Comparison of ENCODE assay signal across 1 cellular context in the genomic region with DNA sequence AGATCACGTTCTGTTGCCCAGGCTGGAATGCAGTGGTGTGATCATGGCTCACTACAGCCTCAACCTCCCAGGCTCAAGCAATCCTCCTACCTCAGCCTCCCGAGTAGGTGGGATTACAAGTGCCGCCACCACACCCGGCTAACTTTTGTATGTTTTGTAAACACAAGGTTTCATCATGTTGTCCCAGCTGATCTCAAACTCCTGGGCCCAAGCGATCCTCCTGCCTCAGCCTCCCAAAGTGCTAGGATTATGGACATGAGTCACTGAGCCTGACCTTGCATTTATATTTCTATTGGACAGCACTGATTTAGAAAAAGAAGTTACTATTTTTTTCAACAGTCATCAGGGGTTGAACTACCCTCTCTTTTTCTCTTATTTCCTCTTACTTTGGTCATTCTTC. TPM values are rescaled to one million over a fixed set of nuclear protein-coding genes. Genes with fewer than 3 reads are reported as not detected.
"Had no signal": no experiment of that assay in that cellular context is flagged by ENCODE, and none has a peak within 500 bp of the region (broad histone marks: within the 10 kb centered on the region; RNA-seq: fewer than 3 reads in every experiment).

No MANE protein-coding gene starts in this region.

RNA-seq across cellular contexts. Expression of gene FBN3, which starts 9.9 kb away (rescaled TPM):
- polyA plus RNA-seq: GM12878 had no signal
